11 cellular contexts compared by ENCODE assay signal in genomic region chr7:95395755-95396135, GRCh38. TPM values are rescaled to one million over a fixed set of nuclear protein-coding genes. Genes with fewer than 3 reads are reported as not detected.
DNase-seq lines count a peak whose midpoint lies in the region; ATAC-seq and TF ChIP-seq lines count a peak whose summit lies in the region.
"Had no signal": no experiment of that assay in that cellular context is flagged by ENCODE, and none has a peak within 500 bp of the region (broad histone marks: within the 10 kb centered on the region; RNA-seq: fewer than 3 reads in every experiment).

No MANE protein-coding gene starts in this region.

- H2AFZ ChIP-seq in HCT116 (ENCODE audit: low read depth, low read length, poor library complexity, severe bottlenecking): peak overlapping the region; percentile 77

- intact Hi-C loops in CD4-positive, alpha-beta T cell (cut with DNase I, micrococcal nuclease): no loop called here
- intact Hi-C loops in HCT116 (cut with micrococcal nuclease): no loop called here

- no peak overlapping the region for H3K27ac ChIP-seq in CD4-positive, alpha-beta T cell (ENCODE audit: low read depth, low read length)
- H3K27ac ChIP-seq in HCT116 (ENCODE audit: low read depth, low read length): peak overlapping the region; percentile 31; the same call in 1 of the 2 replicates
- H3K27ac ChIP-seq: epithelial cell of prostate had no signal

- no peak for ATAC-seq in CD4-positive, alpha-beta T cell (ENCODE audit: poor library complexity)
- ATAC-seq in HCT116 (peak; percentile 19; the same call in 1 of the 2 replicates), HG03571 (IDR thresholded peaks at IDR 0.05; ENCODE audit: unreplicated experiment) (no peak)
- no peak for ATAC-seq in central memory CD8-positive, alpha-beta T cell (replicated peaks; ENCODE audit: extremely low read depth, poor library complexity, severe bottlenecking)
- ATAC-seq in naive thymus-derived CD8-positive, alpha-beta T cell: no peak

- TF ChIP-seq CTCF in CD4-positive, alpha-beta T cell (IDR thresholded peaks at IDR 0.05): no peak
- TF ChIP-seq CTCF in HCT116 (IDR thresholded peaks at IDR 0.05 in 2 of 3, conservative IDR thresholded peaks at IDR 0.05 in 1 of 3; ENCODE audit: borderline replicate concordance in 1 of 3, insufficient read depth in 1 of 3, low read depth in 2 of 3, low read length in 2 of 3): no peak

- H3K4me1 Mint-ChIP-seq in CD4-positive, alpha-beta T cell (ENCODE audit: low read depth): no peaks in the 10 kb centered on the region
- H3K4me1 Mint-ChIP-seq in central memory CD8-positive, alpha-beta T cell: no peaks in the 10 kb centered on the region
- peaks cover 0 to 8% (median 2%) of the 10 kb centered on the region in 4 donors for H3K4me1 Mint-ChIP-seq in naive thymus-derived CD8-positive, alpha-beta T cell
- H3K4me1 Mint-ChIP-seq: activated naive CD4-positive, alpha-beta T cell treated with anti-CD3 and anti-CD28 coated beads, Interleukin-2, amount 10 ng/mL, durations not matched to agents 7 days and 5 days had no signal

- H3K36me3 ChIP-seq in HCT116 (ENCODE audit: control insufficient read depth in 1 of 2, insufficient read depth in 2 of 2, low read length in 2 of 2): no peaks in the 10 kb centered on the region

- TF ChIP-seq RAD21 in HCT116 (IDR thresholded peaks at IDR 0.05; ENCODE audit: low read depth): no peak

- TSS peak; percentile 47 for BruUV-seq in HCT116 (replicated peaks; lab: Mats Ljungman, UMichigan)

- peaks cover 0 to 13% of the 10 kb centered on the region in 2 experiments; a peak in 1 of 4 replicates for H3K4me1 ChIP-seq in HCT116 (ENCODE audit: control insufficient read depth in 1 of 2, insufficient read depth in 2 of 2, low read length in 2 of 2)

- peak overlapping the region; percentile 73 for H3K4me2 ChIP-seq in HCT116 (ENCODE audit: low read length)

- RAD21 ChIA-PET in HCT116 (lab: Charles Lee; ENCODE audit: low non-redundant PET in 1 of 2, low total read pairs in 2 of 2, uncharacterized antibody in 2 of 2, unreplicated experiment in 2 of 2): no interaction called here

- H3K9me3 ChIP-seq in CD4-positive, alpha-beta T cell (ENCODE audit: control insufficient read depth, low read length): no peaks in the 10 kb centered on the region
- H3K9me3 ChIP-seq in HCT116 (ENCODE audit: control insufficient read depth in 1 of 2, insufficient read depth in 1 of 2, low read depth in 1 of 2, low read length in 2 of 2): no peaks in the 10 kb centered on the region

- H3K36me3 Mint-ChIP-seq in CD4-positive, alpha-beta T cell (ENCODE audit: low read depth): no peaks in the 10 kb centered on the region
- H3K36me3 Mint-ChIP-seq in central memory CD8-positive, alpha-beta T cell (ENCODE audit: insufficient read depth): peaks cover 2% of the 10 kb centered on the region
- H3K36me3 Mint-ChIP-seq in naive thymus-derived CD8-positive, alpha-beta T cell: no peaks in the 10 kb centered on the region
- H3K36me3 Mint-ChIP-seq: activated naive CD4-positive, alpha-beta T cell treated with anti-CD3 and anti-CD28 coated beads, Interleukin-2, amount 10 ng/mL, durations not matched to agents 7 days and 5 days had no signal

- H3K27me3 ChIP-seq in CD4-positive, alpha-beta T cell (ENCODE audit: control insufficient read depth, insufficient read depth, low read length): peaks cover 44% of the 10 kb centered on the region
- no peaks in the 10 kb centered on the region for H3K27me3 ChIP-seq in HCT116 (ENCODE audit: insufficient read depth, low read length)

- POLR2A ChIA-PET in CD4-positive, alpha-beta T cell (lab: Charles Lee): no interaction called here
- POLR2A ChIA-PET in HCT116 (lab: Charles Lee): no interaction called here
- POLR2A ChIA-PET in naive thymus-derived CD8-positive, alpha-beta T cell (lab: Charles Lee): no interaction called here

- TF ChIP-seq POLR2A in HCT116 (IDR thresholded peaks at IDR 0.05; ENCODE audit: borderline replicate concordance, extremely low read depth, insufficient read depth, insufficient read length): no peak

- peak overlapping the region; percentile 46 to 60 for H3K4me3 ChIP-seq in HCT116 (replicated peaks in 1 of 2; ENCODE audit: low read depth in 1 of 2, low read length in 2 of 2)

- H3K27ac Mint-ChIP-seq in CD4-positive, alpha-beta T cell: no peak overlapping the region
- H3K27ac Mint-ChIP-seq in central memory CD8-positive, alpha-beta T cell (ENCODE audit: low read depth): no peak overlapping the region
- peak overlapping the region in 1 of 10 donors; percentile 14 for H3K27ac Mint-ChIP-seq in naive thymus-derived CD8-positive, alpha-beta T cell
- H3K27ac Mint-ChIP-seq: activated naive CD4-positive, alpha-beta T cell treated with anti-CD3 and anti-CD28 coated beads, Interleukin-2, amount 10 ng/mL, durations not matched to agents 7 days and 5 days had no signal

- no peaks in the 10 kb centered on the region for H4K20me1 ChIP-seq in HCT116 (ENCODE audit: insufficient read depth)

- H3K4me3 Mint-ChIP-seq in CD4-positive, alpha-beta T cell: peak overlapping the region; percentile 80
- peak overlapping the region; percentile 35 for H3K4me3 Mint-ChIP-seq in central memory CD8-positive, alpha-beta T cell
- peak overlapping the region; percentile 42 to 89 (median 70) for H3K4me3 Mint-ChIP-seq in naive thymus-derived CD8-positive, alpha-beta T cell

- peaks cover 45% of the 10 kb centered on the region for H3K27me3 Mint-ChIP-seq in CD4-positive, alpha-beta T cell
- peaks cover 41% of the 10 kb centered on the region for H3K27me3 Mint-ChIP-seq in central memory CD8-positive, alpha-beta T cell
- peaks cover 20 to 65% (median 42%) of the 10 kb centered on the region in 5 donors for H3K27me3 Mint-ChIP-seq in naive thymus-derived CD8-positive, alpha-beta T cell

- H3K9ac ChIP-seq in HCT116 (ENCODE audit: low read length): peak overlapping the region; percentile 57

- DNase-seq in CD4-positive, alpha-beta T cell: no peak
- DNase-seq in HCT116 (ENCODE audit: low read depth, low spot score) (no peak), SKM-1 (lab: John Stamatoyannopoulos, UW; ENCODE audit: unreplicated experiment) (no peak), iPS-NIHi7 (ENCODE audit: extremely low spot score) (no peak), NCI-H345 (lab: John Stamatoyannopoulos, UW) (no peak)
- DNase-seq in central memory CD8-positive, alpha-beta T cell (ENCODE audit: low spot score in 2 of 2): no peak
- no peak for DNase-seq in naive thymus-derived CD8-positive, alpha-beta T cell
- DNase-seq: islet precursor cell had no signal

- no peaks in the 10 kb centered on the region for H3K9me3 Mint-ChIP-seq in CD4-positive, alpha-beta T cell
- H3K9me3 Mint-ChIP-seq in central memory CD8-positive, alpha-beta T cell: no peaks in the 10 kb centered on the region
- H3K9me3 Mint-ChIP-seq in naive thymus-derived CD8-positive, alpha-beta T cell: no peaks in the 10 kb centered on the region
- H3K9me3 Mint-ChIP-seq: activated naive CD4-positive, alpha-beta T cell treated with anti-CD3 and anti-CD28 coated beads, Interleukin-2, amount 10 ng/mL, durations not matched to agents 7 days and 5 days had no signal

- no peaks in the 10 kb centered on the region for H3K9me2 ChIP-seq in HCT116 (ENCODE audit: insufficient read depth)

- no peaks in the 10 kb centered on the region for H3K79me2 ChIP-seq in HCT116 (ENCODE audit: insufficient read depth, low read length)

- CTCF ChIA-PET in CD4-positive, alpha-beta T cell (lab: Charles Lee): no interaction called here
- CTCF ChIA-PET in HCT116 (lab: Charles Lee): interaction anchor here (0.7 to 1.4 kb wide), 8 partner anchors 11 to 946 kb away, joined by 3 to 4 read pairs (median 3); no protein-coding TSS in a partner anchor

TF ChIP-seq in HCT116, 20 proteins besides CTCF, POLR2A, EP300 and RAD21 (continues in another document):
- no peak for TF ChIP-seq SRF (IDR thresholded peaks at IDR 0.05; ENCODE audit: low read depth)
- TF ChIP-seq ELF1 (IDR thresholded peaks at IDR 0.05; ENCODE audit: borderline replicate concordance, low read depth): no peak
- TF ChIP-seq ATF3 (IDR thresholded peaks at IDR 0.05): no peak
- TF ChIP-seq EGR1 (IDR thresholded peaks at IDR 0.05; ENCODE audit: low read depth): no peak
- TF ChIP-seq ZBTB33 (IDR thresholded peaks at IDR 0.05; ENCODE audit: extremely low read depth, insufficient replicate concordance, low read length): no peak
- TF ChIP-seq, protein P1, sequence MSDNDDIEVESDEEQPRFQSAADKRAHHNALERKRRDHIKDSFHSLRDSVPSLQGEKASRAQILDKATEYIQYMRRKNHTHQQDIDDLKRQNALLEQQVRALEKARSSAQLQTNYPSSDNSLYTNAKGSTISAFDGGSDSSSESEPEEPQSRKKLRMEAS (IDR thresholded peaks at IDR 0.05): no peak

RNA-seq across cellular contexts. Expression of gene PON3, which starts 0.4 kb away (rescaled TPM):
- not detected for total RNA-seq in CD4-positive, alpha-beta T cell
- 2.6 TPM for total RNA-seq in HCT116 (2021; ENCODE audit: unreplicated experiment)
- polyA plus RNA-seq in HCT116 (2012): 1.0 and 1.6 TPM in 2 replicates
- total RNA-seq in naive thymus-derived CD8-positive, alpha-beta T cell: not detected
- not detected for polyA plus RNA-seq in naive thymus-derived CD8-positive, alpha-beta T cell

RNA-seq across cellular contexts. Expression of gene PON2, which starts 39.1 kb away (rescaled TPM):
- total RNA-seq in CD4-positive, alpha-beta T cell: 1 to 10 TPM; 5.4 to 6.7 TPM
- total RNA-seq in HCT116 (2021; ENCODE audit: unreplicated experiment): 44.0 TPM
- polyA plus RNA-seq in HCT116 (2012): 16.6 and 27.7 TPM in 2 replicates
- 10 to 100 TPM; 11.5 to 12.5 TPM for total RNA-seq in naive thymus-derived CD8-positive, alpha-beta T cell
- polyA plus RNA-seq in naive thymus-derived CD8-positive, alpha-beta T cell: 1 to 10 TPM; 1.9 to 2.6 (median 2.2) TPM
